ENCODE assay signal across 21 cellular contexts in genomic region chrX:97016106-97016505, GRCh38.
A peak's percentile ranks its signal among the peaks of the same experiment; 100 is the strongest.
DNase-seq lines count a peak whose midpoint lies in the region; ATAC-seq, FAIRE-seq and TF ChIP-seq lines count a peak whose summit lies in the region.
"Had no signal": no experiment of that assay in that cellular context is flagged by ENCODE, and none has a peak within 500 bp of the region (broad histone marks: within the 10 kb centered on the region; RNA-seq: fewer than 3 reads in every experiment).

No MANE protein-coding gene starts in this region.

- no peak overlapping the region for H4K5ac ChIP-seq in IMR-90 (ENCODE audit: low read depth, low read length)

- no peak overlapping the region for H2BK120ac ChIP-seq in IMR-90 (ENCODE audit: low read depth, low read length)

- H3K9me3 Mint-ChIP-seq in chondrocyte (ENCODE audit: low read depth): no peaks in the 10 kb centered on the region

- no peaks in the 10 kb centered on the region for H3K27me3 Mint-ChIP-seq in chondrocyte (ENCODE audit: low read depth)
- H3K27me3 Mint-ChIP-seq: B cell had no signal

- no peaks in the 10 kb centered on the region for H3K9me1 ChIP-seq in IMR-90 (ENCODE audit: insufficient read depth, low read length)

- TF ChIP-seq RAD21 in IMR-90 (IDR thresholded peaks at IDR 0.05; ENCODE audit: low read length): no peak

- in situ Hi-C loops in IMR-90 (cut with MboI; ENCODE audit: low sequenced_read_pairs): no loop called here

- H3K56ac ChIP-seq in IMR-90 (ENCODE audit: extremely low read depth, insufficient read depth, low read length): no peak overlapping the region

- no peak for FAIRE-seq in D721Med (lab: Jason Lieb, UNC)
- FAIRE-seq: HepG2, small intestine had no signal

- no peak overlapping the region for H3K4me3 Mint-ChIP-seq in chondrocyte (ENCODE audit: unreplicated experiment)
- H3K4me3 Mint-ChIP-seq: B cell, neural crest cell had no signal

- no peaks in the 10 kb centered on the region for H3K36me3 Mint-ChIP-seq in chondrocyte (ENCODE audit: low read depth)

- no peak overlapping the region for H3K23ac ChIP-seq in IMR-90 (ENCODE audit: low read depth, low read length)

- dilution Hi-C loops in IMR-90 (cut with HindIII; ENCODE audit: low sequenced_read_pairs, unreplicated experiment): no loop called here

- H2BK5ac ChIP-seq in IMR-90 (ENCODE audit: low read depth, low read length, poor library complexity, severe bottlenecking): no peak overlapping the region

- no peak overlapping the region for H3K9ac ChIP-seq in IMR-90 (ENCODE audit: low read depth, low read length)

- H3K4me3 ChIP-seq in IMR-90 (ENCODE audit: insufficient read depth, low read depth, low read length) (no peak overlapping the region), osteoblast (ENCODE audit: insufficient read depth, low read length) (no peak overlapping the region), MG63 (no peak overlapping the region), heart left ventricle (no peak overlapping the region)
- H3K4me3 ChIP-seq: left ventricle myocardium inferior had no signal

- no peak overlapping the region for H4K8ac ChIP-seq in IMR-90 (ENCODE audit: low read depth in 2 of 2, low read length in 2 of 2)

- ATAC-seq in IMR-90 (ENCODE audit: low read depth): no peak
- ATAC-seq in heart left ventricle: no peak
- ATAC-seq: esophagus mucosa, HepG2 had no signal

- H2AK5ac ChIP-seq in IMR-90 (ENCODE audit: low read depth, low read length): no peak overlapping the region

- no peak for TF ChIP-seq POLR2A in IMR-90 (IDR thresholded peaks at IDR 0.05; ENCODE audit: low read depth, low read length)
- TF ChIP-seq POLR2A in heart left ventricle (IDR thresholded peaks at IDR 0.05): no peak

- H3K9me3 ChIP-seq in IMR-90 (ENCODE audit: control insufficient read depth, insufficient read depth, low read length) (no peaks in the 10 kb centered on the region), osteoblast (ENCODE audit: low read depth, low read length) (no peaks in the 10 kb centered on the region), MG63 (no peaks in the 10 kb centered on the region), heart left ventricle (no peaks in the 10 kb centered on the region)
- H3K9me3 ChIP-seq: left ventricle myocardium inferior had no signal

- no peaks in the 10 kb centered on the region for H3K4me1 ChIP-seq in IMR-90 (ENCODE audit: control insufficient read depth, insufficient read depth, low read length)
- no peaks in the 10 kb centered on the region for H3K4me1 ChIP-seq in osteoblast (ENCODE audit: insufficient read depth, low read length)
- no peaks in the 10 kb centered on the region for H3K4me1 ChIP-seq in heart left ventricle
- H3K4me1 ChIP-seq: left ventricle myocardium inferior had no signal

- no peak overlapping the region for H3K14ac ChIP-seq in IMR-90 (replicated peaks; ENCODE audit: low read depth, low read length)

- intact Hi-C loops in IMR-90 (cut with micrococcal nuclease) (no loop called here), heart left ventricle (cut with DNase I) (no loop called here)

- peak; percentile 14 for TF ChIP-seq CTCF in D721Med (IDR thresholded peaks at IDR 0.05; ENCODE audit: insufficient read depth, missing control alignments)
- TF ChIP-seq CTCF in IMR-90 (conservative IDR thresholded peaks at IDR 0.05; ENCODE audit: low read depth, low read length): no peak
- peak; percentile 68 for TF ChIP-seq CTCF in chondrocyte (IDR thresholded peaks at IDR 0.05)
- TF ChIP-seq CTCF in osteoblast (IDR thresholded peaks at IDR 0.05; ENCODE audit: extremely low read depth, low read depth, low read length): no peak
- no peak for TF ChIP-seq CTCF in heart left ventricle (IDR thresholded peaks at IDR 0.05)

- H3K4me1 Mint-ChIP-seq in chondrocyte (ENCODE audit: low read depth): no peaks in the 10 kb centered on the region

- no peaks in the 10 kb centered on the region for H3K79me2 ChIP-seq in osteoblast (ENCODE audit: insufficient read depth, low read length)

- no peak overlapping the region for H2AK9ac ChIP-seq in IMR-90 (replicated peaks; ENCODE audit: low read depth, low read length, poor library complexity)

- DNase-seq in D721Med (ENCODE audit: insufficient read length, low spot score) (no peak), IMR-90 (no peak), chondrocyte (ENCODE audit: low spot score) (no peak), osteoblast (ENCODE audit: insufficient read length, low spot score, missing footprints) (no peak), Ammon's horn (ENCODE audit: low spot score) (no peak), MG63 (no peak), heart left ventricle (no peak)
- DNase-seq: activated CD4-positive, CD25-positive, alpha-beta regulatory T cell treated with anti-CD3 and anti-CD28 coated beads, Interleukin-2, amount 50 U/mL, for 72 hours; activated naive CD4-positive, alpha-beta T cell treated with anti-CD3 and anti-CD28 coated beads, Interleukin-2, amount 50 U/mL, for 16 hours; COR-L47; DND-41; effector CD8-positive, alpha-beta T cell; left ventricle myocardium inferior; NCI-H187; NCI-H226; small intestine; stimulated activated naive CD4-positive, alpha-beta T cell had no signal

- no peaks in the 10 kb centered on the region for H4K20me1 ChIP-seq in IMR-90 (ENCODE audit: insufficient read depth, low read length)
- H4K20me1 ChIP-seq in osteoblast (ENCODE audit: insufficient read depth, low read length): no peaks in the 10 kb centered on the region

- no peak overlapping the region for H2BK20ac ChIP-seq in IMR-90 (ENCODE audit: low read depth, low read length)

- no TSS peak for BruUV-seq in IMR-90 (replicated peaks; lab: Mats Ljungman, UMichigan)

- H3K18ac ChIP-seq in IMR-90 (ENCODE audit: low read depth, low read length): no peak overlapping the region

- H2AFZ ChIP-seq in IMR-90 (replicated peaks; ENCODE audit: low read length, poor library complexity): no peak overlapping the region
- H2AFZ ChIP-seq in osteoblast (ENCODE audit: low read length): no peak overlapping the region

- POLR2A ChIA-PET in IMR-90 (lab: Charles Lee; ENCODE audit: unreplicated experiment): no interaction called here

- no CpG with 5 or more reads among the region's 2 CpGs for WGBS in IMR-90 (ENCODE audit: extremely low coverage in 2 of 2, insufficient read length in 1 of 2), 2 experiments
- 73 to 84% (median 78%) methylated on average over 2 of the region's 2 CpGs for WGBS in heart left ventricle, 4 donors

- H3K27ac Mint-ChIP-seq in chondrocyte (ENCODE audit: unreplicated experiment): no peak overlapping the region
- H3K27ac Mint-ChIP-seq: B cell had no signal

- no peak overlapping the region for H4K91ac ChIP-seq in IMR-90 (ENCODE audit: insufficient read depth, low read depth, low read length)

- H3K4me2 ChIP-seq in IMR-90 (ENCODE audit: low read depth, low read length) (no peak overlapping the region), osteoblast (ENCODE audit: insufficient read depth, low read length) (peak overlapping the region; percentile 16)

- no peak overlapping the region for H2BK15ac ChIP-seq in IMR-90 (ENCODE audit: low read depth, low read length)

- no peaks in the 10 kb centered on the region for H3K36me3 ChIP-seq in IMR-90 (ENCODE audit: control insufficient read depth, insufficient read depth, low read length)
- no peaks in the 10 kb centered on the region for H3K36me3 ChIP-seq in osteoblast (ENCODE audit: insufficient read depth, low read length)
- no peaks in the 10 kb centered on the region for H3K36me3 ChIP-seq in MG63
- H3K36me3 ChIP-seq in heart left ventricle: no peaks in the 10 kb centered on the region
- H3K36me3 ChIP-seq: left ventricle myocardium inferior had no signal

- H3K79me1 ChIP-seq in IMR-90 (ENCODE audit: low read depth in 1 of 2, low read length in 2 of 2): no peaks in the 10 kb centered on the region; a peak in 1 of 4 replicates

- H3K27ac ChIP-seq in IMR-90 (ENCODE audit: insufficient read depth, low read length): no peak overlapping the region
- no peak overlapping the region for H3K27ac ChIP-seq in osteoblast (ENCODE audit: low read depth, low read length)
- H3K27ac ChIP-seq in heart left ventricle: no peak overlapping the region
- H3K27ac ChIP-seq: left ventricle myocardium inferior had no signal

- H3K4ac ChIP-seq in IMR-90 (ENCODE audit: low read depth, low read length): no peak overlapping the region

- H3K27me3 ChIP-seq in IMR-90 (ENCODE audit: control insufficient read depth, insufficient read depth, low read length) (no peaks in the 10 kb centered on the region), osteoblast (ENCODE audit: insufficient read depth, low read length) (no peaks in the 10 kb centered on the region), MG63 (no peaks in the 10 kb centered on the region), heart left ventricle (no peaks in the 10 kb centered on the region)

- CTCF ChIA-PET in IMR-90 (lab: Yijun Ruan, JAX): no interaction called here

TF ChIP-seq in IMR-90, 13 proteins besides CTCF, POLR2A, EP300 and RAD21:
- TF ChIP-seq ELK1 (IDR thresholded peaks at IDR 0.05; ENCODE audit: borderline replicate concordance, low read depth, low read length) (no peak), SMC3 (IDR thresholded peaks at IDR 0.05; ENCODE audit: low read depth, low read length) (no peak), RFX5 (IDR thresholded peaks at IDR 0.05; ENCODE audit: low read depth, low read length) (no peak), NFE2L2 (IDR thresholded peaks at IDR 0.05; ENCODE audit: low read depth, low read length) (no peak), RCOR1 (IDR thresholded peaks at IDR 0.05; ENCODE audit: insufficient replicate concordance, low read length) (no peak), CHD1 (IDR thresholded peaks at IDR 0.05; ENCODE audit: low read depth, low read length) (no peak), CEBPB (IDR thresholded peaks at IDR 0.05; ENCODE audit: low read depth, low read length) (peak; percentile 48; the same call in 1 of the 2 replicates)

Comparison
In these comparisons a context has a peak if more than half of its experiments do, and no peak if none do; other contexts are left out.
1. CTCF ChIP-seq: peak in D721Med (single experiment) and chondrocyte (single experiment); none in IMR-90 (single experiment), osteoblast (single experiment) and heart left ventricle (0 of 12).